ENCODE assay signal across 9 cellular contexts in the genomic region with DNA sequence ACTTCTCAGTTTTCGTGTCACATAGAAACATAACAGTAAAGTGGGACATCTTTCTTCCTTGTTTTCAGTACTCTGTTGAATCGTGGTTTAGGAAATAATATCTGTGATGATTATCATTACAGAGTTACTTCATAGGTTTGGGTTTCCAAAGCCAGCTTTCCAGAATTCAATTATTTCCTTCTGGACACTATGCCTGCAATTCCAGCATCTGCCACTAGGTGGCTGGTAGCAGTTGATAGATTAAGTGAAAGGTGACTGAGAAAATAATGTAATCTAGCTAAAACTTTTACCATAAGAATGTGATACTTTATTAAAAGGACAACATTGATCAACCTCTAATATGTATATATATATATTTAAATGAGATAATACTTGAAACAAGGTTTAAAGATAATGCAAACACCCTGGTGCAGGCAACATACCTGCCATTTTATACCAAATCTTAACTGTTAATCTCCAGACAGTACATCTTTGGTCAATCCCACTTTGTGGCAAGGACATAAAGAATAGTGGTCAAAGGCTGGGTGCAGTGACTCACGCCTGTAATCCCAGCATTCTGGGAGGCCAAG.
DNase-seq lines count a peak whose midpoint lies in the region; ATAC-seq and TF ChIP-seq lines count a peak whose summit lies in the region.
"Had no signal": no experiment of that assay in that cellular context is flagged by ENCODE, and none has a peak within 500 bp of the region (broad histone marks: within the 10 kb centered on the region; RNA-seq: fewer than 3 reads in every experiment).

No MANE protein-coding gene starts in this region.

- WGBS in heart right ventricle, 2 donors, result 79 to 81% methylated on average over 3 of the region's 3 CpGs
- WGBS in hepatocyte (ENCODE audit: low lambda C conversion rate, missing lambda C conversion rate), result 86% methylated on average over 3 of the region's 3 CpGs

- H3K9me3 ChIP-seq in heart right ventricle (peaks cover 0 to 11% (median 0%) of the 10 kb centered on the region in 11 donors), WERI-Rb-1 (ENCODE audit: severe bottlenecking) (peaks cover 6% of the 10 kb centered on the region), hepatocyte (ENCODE audit: low read depth) (no peaks in the 10 kb centered on the region)

- H3K27me3 ChIP-seq in heart right ventricle (no peaks in the 10 kb centered on the region), WERI-Rb-1 (ENCODE audit: insufficient read depth, low read depth, severe bottlenecking) (no peaks in the 10 kb centered on the region), hepatocyte (no peaks in the 10 kb centered on the region)

- no peaks in the 10 kb centered on the region for H3K9me2 ChIP-seq in hepatocyte (replicated peaks; ENCODE audit: insufficient read depth)

- peaks cover 6% of the 10 kb centered on the region for H3K79me2 ChIP-seq in hepatocyte

- no peaks in the 10 kb centered on the region for H4K20me1 ChIP-seq in hepatocyte (ENCODE audit: insufficient read depth, poor library complexity, severe bottlenecking)

- H3K4me3 ChIP-seq in heart right ventricle (no peak overlapping the region), WERI-Rb-1 (ENCODE audit: low read depth, low read length) (no peak overlapping the region), hepatocyte (no peak overlapping the region)

- H3K4me2 ChIP-seq in hepatocyte, result no peak overlapping the region

- ATAC-seq in heart right ventricle, result no peak
- ATAC-seq in Right ventricle myocardium inferior, result no peak
- no peak for ATAC-seq in GM19397 (IDR thresholded peaks at IDR 0.05; ENCODE audit: unreplicated experiment)
- ATAC-seq in GM18858 (IDR thresholded peaks at IDR 0.05; ENCODE audit: unreplicated experiment), result no peak
- ATAC-seq: T-helper 17 cell had no signal

- H3K27ac Mint-ChIP-seq in type B pancreatic cell, result no peak overlapping the region
- H3K27ac Mint-ChIP-seq: T-helper 17 cell had no signal

- peaks cover 29% of the 10 kb centered on the region for H3K4me1 Mint-ChIP-seq in type B pancreatic cell (ENCODE audit: unreplicated experiment)

- intact Hi-C loops in heart right ventricle (cut with DNase I), result no loop called here
- intact Hi-C loops in Right ventricle myocardium inferior (cut with DNase I), result no loop called here

- no peak overlapping the region for H3K4me3 Mint-ChIP-seq in type B pancreatic cell
- H3K4me3 Mint-ChIP-seq: T-helper 17 cell had no signal

- no peak overlapping the region for H2AFZ ChIP-seq in hepatocyte

- H3K4me1 ChIP-seq in heart right ventricle, result peaks cover 3 to 47% (median 28%) of the 10 kb centered on the region in 9 donors
- no peaks in the 10 kb centered on the region for H3K4me1 ChIP-seq in hepatocyte (ENCODE audit: insufficient read depth)

- peaks cover 5% of the 10 kb centered on the region for H3K9me3 Mint-ChIP-seq in type B pancreatic cell

- H3K36me3 ChIP-seq in heart right ventricle (no peaks in the 10 kb centered on the region), WERI-Rb-1 (no peaks in the 10 kb centered on the region), hepatocyte (replicated peaks; ENCODE audit: insufficient read depth, low read depth) (no peaks in the 10 kb centered on the region)

- DNase-seq in heart right ventricle (no peak), Right ventricle myocardium inferior (ENCODE audit: missing footprints) (no peak), WERI-Rb-1 (no peak), hepatocyte (ENCODE audit: low spot score) (no peak), type B pancreatic cell (ENCODE audit: extremely low spot score, unreplicated experiment) (no peak), putamen (ENCODE audit: low spot score) (no peak)
- DNase-seq: T-helper 17 cell had no signal

- peak; percentile 31 to 79 (median 69) for TF ChIP-seq CTCF in heart right ventricle (IDR thresholded peaks at IDR 0.05)
- peak; percentile 52 for TF ChIP-seq CTCF in WERI-Rb-1 (IDR thresholded peaks at IDR 0.05; ENCODE audit: low read depth, low read length)
- TF ChIP-seq CTCF in hepatocyte (IDR thresholded peaks at IDR 0.05; ENCODE audit: poor library complexity), result peak; percentile 64
- peak; percentile 94 for TF ChIP-seq CTCF in type B pancreatic cell (conservative IDR thresholded peaks at IDR 0.05)

- H3K27me3 Mint-ChIP-seq in type B pancreatic cell, result no peaks in the 10 kb centered on the region
- H3K27me3 Mint-ChIP-seq: T-helper 17 cell had no signal

- H3K36me3 Mint-ChIP-seq in type B pancreatic cell, result no peaks in the 10 kb centered on the region

- peak overlapping the region in 5 of 10 donors; percentile 63 to 86 (median 73) for H3K27ac ChIP-seq in heart right ventricle
- no peak overlapping the region for H3K27ac ChIP-seq in WERI-Rb-1
- H3K27ac ChIP-seq in hepatocyte, result no peak overlapping the region
